ENCODE assay signal across 12 cellular contexts in genomic region chr7:107998660-107999480, GRCh38. TPM values are rescaled to one million over a fixed set of nuclear protein-coding genes. Genes with fewer than 3 reads are reported as not detected.
DNase-seq lines count a peak whose midpoint lies in the region; ATAC-seq and TF ChIP-seq lines count a peak whose summit lies in the region.
"Had no signal": no experiment of that assay in that cellular context is flagged by ENCODE, and none has a peak within 500 bp of the region (broad histone marks: within the 10 kb centered on the region; RNA-seq: fewer than 3 reads in every experiment).

No MANE protein-coding gene starts in this region.

- in situ Hi-C loops in HAP-1 (cut with MboI; ENCODE audit: low sequenced_read_pairs): no loop called here

- no peaks in the 10 kb centered on the region for H3K9me3 Mint-ChIP-seq in nephron

- peaks cover 7% of the 10 kb centered on the region; the same call in 1 of the 2 replicates for H3K9me3 ChIP-seq in AG04450 (ENCODE audit: control insufficient read depth, insufficient read depth, low read length)
- H3K9me3 ChIP-seq in HAP-1: no peaks in the 10 kb centered on the region
- H3K9me3 ChIP-seq: right atrium auricular region, testis had no signal

- H3K27me3 ChIP-seq in AG04450 (ENCODE audit: control insufficient read depth, insufficient read depth, low read length) (no peaks in the 10 kb centered on the region), HAP-1 (ENCODE audit: low read depth) (peaks cover 5% of the 10 kb centered on the region)
- H3K27me3 ChIP-seq: right atrium auricular region, testis had no signal

- no peak for ATAC-seq in SK-N-SH treated with all-trans-retinoic acid at 6 μM for 48 hours

- POLR2A ChIA-PET in AG04450 (lab: Yijun Ruan, JAX): interaction anchor here (0.7 to 0.9 kb wide), 2 partner anchors 10 to 46 kb away, joined by 3 to 4 read pairs; no protein-coding TSS in a partner anchor

- peaks cover 27% of the 10 kb centered on the region for H3K36me3 ChIP-seq in HAP-1 (replicated peaks)

- H3K4me1 ChIP-seq in HAP-1: peaks cover 39% of the 10 kb centered on the region

- H3K27me3 Mint-ChIP-seq in nephron (ENCODE audit: low read depth): peaks cover 38% of the 10 kb centered on the region

- H3K4me3 ChIP-seq in AG04450 (ENCODE audit: low read depth, low read length): peak overlapping the region; percentile 15
- H3K4me3 ChIP-seq in epithelial cell of esophagus (ENCODE audit: low read length): no peak overlapping the region
- H3K4me3 ChIP-seq in HAP-1: no peak overlapping the region
- H3K4me3 ChIP-seq: right atrium auricular region, testis had no signal

- H3K27ac ChIP-seq in AG04450 (ENCODE audit: low read depth, low read length): no peak overlapping the region

- TF ChIP-seq CTCF in AG04450 (IDR thresholded peaks at IDR 0.05; ENCODE audit: low read depth, low read length) (no peak), epithelial cell of esophagus (IDR thresholded peaks at IDR 0.05; ENCODE audit: insufficient read depth, low read depth, low read length, missing control alignments) (no peak), nephron (IDR thresholded peaks at IDR 0.05; ENCODE audit: unreplicated experiment in 3 of 3) (no peak)

- CTCF ChIA-PET in AG04450 (lab: Charles Lee): interaction anchor here (0.5 to 3.0 kb wide), 3 partner anchors 147 to 831 kb away, joined by 4 to 17 read pairs (median 13); no protein-coding TSS in a partner anchor

- H3K4me3 Mint-ChIP-seq in nephron: peak overlapping the region; percentile 69 to 96 (median 73)

- no peak for DNase-seq in AG04450 (ENCODE audit: low read depth, low spot score)
- DNase-seq in epithelial cell of esophagus (ENCODE audit: low read depth): peak; percentile 49
- no peak for DNase-seq in HAP-1 (ENCODE audit: low spot score in 2 of 2)
- no peak for DNase-seq in C1 segment of cervical spinal cord (lab: John Stamatoyannopoulos, UW)
- DNase-seq in hepatic stellate cell (ENCODE audit: low spot score): no peak
- no peak for DNase-seq in OCI-M1 (lab: John Stamatoyannopoulos, UW)
- DNase-seq: activated T-cell treated with anti-CD3 and anti-CD28 coated beads for 4 hours, Kasumi-1, testis had no signal

- peak overlapping the region; percentile 80 to 92 (median 81) for H3K27ac Mint-ChIP-seq in nephron

- peaks cover 42% of the 10 kb centered on the region for H3K36me3 Mint-ChIP-seq in nephron (ENCODE audit: low read depth)

- peaks cover 54% of the 10 kb centered on the region for H3K4me1 Mint-ChIP-seq in nephron

TF ChIP-seq in SK-N-SH treated with all-trans-retinoic acid at 6 μM for 48 hours, 23 proteins besides CTCF, POLR2A, EP300 and RAD21:
- 0 out of 2 replicates have a peak, but pooled peaks have one; percentile 3 for TF ChIP-seq GLIS3 (CRISPR knock-in tag; IDR thresholded peaks at IDR 0.05)
- TF ChIP-seq OSR1 (CRISPR knock-in tag; IDR thresholded peaks at IDR 0.05): no peak
- no peak for TF ChIP-seq TSHZ2 (CRISPR knock-in tag; IDR thresholded peaks at IDR 0.05)
TF ChIP-seq in SK-N-SH treated with all-trans-retinoic acid at 6 μM for 48 hours: peak in this region for 1.

RNA-seq across cellular contexts. Expression of gene LAMB1, which starts 4.1 kb away (rescaled TPM):
- 266 and 290 TPM in 2 replicates for polyA plus RNA-seq in AG04450 (2011; rRNA removed)
- 418 and 582 TPM in 2 replicates for polyA minus RNA-seq in AG04450 (2011; rRNA and poly(A)+ RNA removed)
